In the genomic region with DNA sequence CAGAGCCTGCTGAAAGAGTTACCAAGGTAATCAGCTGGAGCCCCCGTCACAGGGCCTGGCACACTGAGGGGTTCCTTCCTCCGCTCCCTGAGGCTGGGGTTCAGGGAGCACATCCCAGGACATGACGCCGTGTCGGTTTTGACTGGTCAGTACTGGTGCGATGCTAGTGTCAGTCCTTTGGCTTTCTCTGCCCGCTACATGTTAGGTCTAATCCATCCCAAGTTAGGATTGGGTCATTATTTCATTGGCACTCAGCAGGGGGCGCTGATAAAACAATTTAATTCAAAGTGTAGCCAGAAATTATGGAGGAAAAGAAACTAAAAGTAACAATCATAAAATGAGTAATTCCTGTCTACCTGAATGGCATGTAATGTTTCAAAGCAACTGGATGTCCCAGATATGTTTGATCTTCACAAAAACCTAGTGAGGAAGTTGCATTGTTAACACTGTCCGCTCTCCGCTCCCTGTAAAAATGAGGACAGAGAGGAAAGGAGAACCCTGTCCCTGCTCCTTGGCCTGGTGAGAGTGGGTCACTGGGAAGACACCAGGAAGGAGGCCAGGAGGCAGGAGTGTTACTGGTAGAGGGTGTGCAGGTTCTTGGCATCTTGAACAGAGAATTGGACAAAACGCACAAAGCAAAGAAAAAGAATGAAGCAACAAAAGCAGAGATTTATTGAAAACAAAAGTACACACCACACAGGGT, we compare ENCODE assay signal across 8 cellular contexts. TPM values are rescaled to one million over a fixed set of nuclear protein-coding genes. Genes with fewer than 3 reads are reported as not detected.
DNase-seq lines count a peak whose midpoint lies in the region; ATAC-seq, FAIRE-seq and TF ChIP-seq lines count a peak whose summit lies in the region.

No MANE protein-coding gene starts in this region.

- no peak overlapping the region for H3K18ac ChIP-seq in H1 (ENCODE audit: extremely low read depth, low read length)

- CTCF ChIA-PET in H1 (lab: Charles Lee; ENCODE audit: partially characterized antibody): interaction anchor here (0.7 to 5.2 kb wide), 18 partner anchors 8 to 237 kb away, joined by 3 to 47 read pairs (median 4); no protein-coding TSS in a partner anchor

- H3K4me1 Mint-ChIP-seq in nephron: no peaks in the 10 kb centered on the region

- no peak overlapping the region for H2BK20ac ChIP-seq in H1 (ENCODE audit: low read length)

- ATAC-seq in Right ventricle myocardium superior (ENCODE audit: poor library complexity) (peak; percentile 35), left ventricle myocardium superior (no peak), SK-N-SH treated with all-trans-retinoic acid at 6 μM for 48 hours (peak; percentile 54), GM21529 (IDR thresholded peaks at IDR 0.05; ENCODE audit: unreplicated experiment) (no peak)

- no peak overlapping the region for H2BK120ac ChIP-seq in H1 (replicated peaks; ENCODE audit: low read depth, low read length)

- no peaks in the 10 kb centered on the region for H3K79me2 ChIP-seq in H1 (ENCODE audit: control insufficient read depth in 1 of 2, insufficient read depth in 2 of 2, low read length in 2 of 2)

- H2BK12ac ChIP-seq in H1 (ENCODE audit: low read depth, low read length): no peak overlapping the region

- H4K20me1 ChIP-seq in H1 (replicated peaks in 1 of 2; ENCODE audit: control insufficient read depth in 1 of 2, insufficient read depth in 2 of 2, low read length in 2 of 2): no peaks in the 10 kb centered on the region

- H2AK5ac ChIP-seq in H1 (ENCODE audit: low read depth, low read length): no peak overlapping the region

- no peak overlapping the region for H4K91ac ChIP-seq in H1 (replicated peaks; ENCODE audit: insufficient read length, low read length)

- no peaks in the 10 kb centered on the region for H3K36me3 Mint-ChIP-seq in nephron (ENCODE audit: low read depth)

- H3K4me3 ChIP-seq in H1 (ENCODE audit: extremely low read depth in 1 of 4, insufficient read depth in 2 of 4, low read depth in 3 of 4, low read length in 4 of 4): no peak overlapping the region

- no peaks in the 10 kb centered on the region for H3K79me1 ChIP-seq in H1 (ENCODE audit: low read depth, low read length)

- H2BK15ac ChIP-seq in H1 (ENCODE audit: low read length): no peak overlapping the region

- no peak overlapping the region for H3K4me3 Mint-ChIP-seq in nephron

- no peak overlapping the region for H3K27ac Mint-ChIP-seq in nephron

- no peak overlapping the region for H3K4ac ChIP-seq in H1 (replicated peaks; ENCODE audit: insufficient read length, low read depth, low read length)

- no peak overlapping the region for H3K23ac ChIP-seq in H1 (ENCODE audit: insufficient read length)

- no peak for FAIRE-seq in H1 (lab: Jason Lieb, UNC)

- POLR2A ChIA-PET in H1 (lab: Charles Lee; ENCODE audit: partially characterized antibody): no interaction called here

- TF ChIP-seq EP300 in H1 (IDR thresholded peaks at IDR 0.05; ENCODE audit: borderline replicate concordance in 1 of 2, low read depth in 2 of 2, low read length in 2 of 2): no peak

- peaks cover 13% of the 10 kb centered on the region for H3K9me3 Mint-ChIP-seq in nephron

- H2BK5ac ChIP-seq in H1 (ENCODE audit: low read depth, low read length): no peak overlapping the region

- TF ChIP-seq RAD21 in H1 (IDR thresholded peaks at IDR 0.05 in 1 of 2, conservative IDR thresholded peaks at IDR 0.05 in 1 of 2; ENCODE audit: low read depth in 2 of 2, low read length in 2 of 2): peak; percentile 9 to 27; a peak in 1 of 4 replicates

- H3K27me3 Mint-ChIP-seq in nephron (ENCODE audit: low read depth): peaks cover 15% of the 10 kb centered on the region

- intact Hi-C loops in Right ventricle myocardium superior (cut with DNase I) (loop anchor here (2.0 to 10.0 kb wide), 2 partner anchors 54 to 110 kb away; partner anchors contain the start of gene ACER3), left ventricle myocardium superior (cut with micrococcal nuclease) (loop anchor here (2.0 kb wide), 1 partner anchor 108 kb away; no protein-coding TSS in a partner anchor)

- no peak overlapping the region for H3K27ac ChIP-seq in H1 (ENCODE audit: low read depth, low read length)

- H3K36me3 ChIP-seq in H1 (ENCODE audit: control insufficient read depth in 2 of 4, insufficient read depth in 4 of 4, low read length in 3 of 4): no peaks in the 10 kb centered on the region

- H3K4me2 ChIP-seq in H1 (ENCODE audit: insufficient read depth in 1 of 2, low read depth in 2 of 2, low read length in 2 of 2): no peak overlapping the region

- DNase-seq in Right ventricle myocardium superior: no peak
- no peak for DNase-seq in left ventricle myocardium superior
- DNase-seq in H1 (ENCODE audit: low read depth in 1 of 2, low spot score in 2 of 2): no peak
- DNase-seq in NCI-H524 treated with DMSO at 0.1 percent for 48 hours (lab: John Stamatoyannopoulos, UW): no peak
- DNase-seq in 8988T: no peak

- WGBS in H1 (ENCODE audit: extremely low coverage in 1 of 2, insufficient coverage in 1 of 2, insufficient read length in 1 of 2, insufficient replicate concordance in 2 of 2, low coverage in 1 of 2, low lambda C conversion rate in 2 of 2, missing lambda C conversion rate in 1 of 2), 2 experiments: 84% methylated on average over 11 of the region's 11 CpGs; no CpG with 5 or more reads in 1 of the 2 experiments

- no peak overlapping the region for H3K14ac ChIP-seq in H1 (ENCODE audit: insufficient read length)

- no peak overlapping the region for H4K5ac ChIP-seq in H1 (ENCODE audit: insufficient read length, low read depth, low read length)

- no peak overlapping the region for H3K56ac ChIP-seq in H1 (replicated peaks; ENCODE audit: insufficient read length, low read depth, low read length)

- peaks cover 0 to 4% (median 2%) of the 10 kb centered on the region in 4 experiments; a peak in 2 of 7 replicates for H3K4me1 ChIP-seq in H1 (replicated peaks in 1 of 4; ENCODE audit: control insufficient read depth in 3 of 4, insufficient read depth in 4 of 4, low read length in 3 of 4)

- peaks cover 6 to 9% of the 10 kb centered on the region in 2 experiments for H3K9me3 ChIP-seq in H1 (ENCODE audit: insufficient read depth in 2 of 2, low read depth in 1 of 2, low read length in 1 of 2)

- H3K9ac ChIP-seq in H1 (replicated peaks in 1 of 4; ENCODE audit: extremely low read depth in 1 of 4, low read depth in 3 of 4, low read length in 3 of 4): no peak overlapping the region

- H2AFZ ChIP-seq in H1 (ENCODE audit: low read length): no peak overlapping the region

- no peak for TF ChIP-seq POLR2A in H1 (IDR thresholded peaks at IDR 0.05; ENCODE audit: control extremely low read depth in 1 of 2, low read depth in 2 of 2, low read length in 2 of 2)

- H3K27me3 ChIP-seq in H1 (replicated peaks in 1 of 4; ENCODE audit: control insufficient read depth in 3 of 4, extremely low read depth in 1 of 4, insufficient read depth in 3 of 4, low read length in 3 of 4): no peaks in the 10 kb centered on the region

- TF ChIP-seq CTCF in H1 (IDR thresholded peaks at IDR 0.05; ENCODE audit: control extremely low read depth in 1 of 3, insufficient read depth in 1 of 3, low read depth in 1 of 3, low read length in 3 of 3) (peak in 2 of 3 experiments; percentile 26 to 30; a peak in 3 of 4 replicates), nephron (IDR thresholded peaks at IDR 0.05; ENCODE audit: unreplicated experiment in 3 of 3) (peak; percentile 24 to 50 (median 33))

- no peak overlapping the region for H4K8ac ChIP-seq in H1 (ENCODE audit: extremely low read depth, insufficient read depth, low read length)

- no peaks in the 10 kb centered on the region for H3K23me2 ChIP-seq in H1 (ENCODE audit: low read depth, low read length)

TF ChIP-seq in SK-N-SH treated with all-trans-retinoic acid at 6 μM for 48 hours, 23 proteins besides CTCF, POLR2A, EP300 and RAD21 (continues in another document):
- TF ChIP-seq ARNTL (CRISPR knock-in tag; IDR thresholded peaks at IDR 0.05; ENCODE audit: borderline replicate concordance, low read depth) (no peak), PPARA (CRISPR knock-in tag; IDR thresholded peaks at IDR 0.05; ENCODE audit: borderline replicate concordance) (no peak), TOX (CRISPR knock-in tag; IDR thresholded peaks at IDR 0.05; ENCODE audit: borderline replicate concordance) (no peak), ZNF70 (CRISPR knock-in tag; IDR thresholded peaks at IDR 0.05) (no peak), CSDC2 (CRISPR knock-in tag; IDR thresholded peaks at IDR 0.05) (no peak), ZC3H10 (CRISPR knock-in tag; IDR thresholded peaks at IDR 0.05) (no peak)

TF ChIP-seq in H1, 55 proteins besides CTCF, POLR2A, EP300 and RAD21:
- TF ChIP-seq NANOG (IDR thresholded peaks at IDR 0.05; ENCODE audit: insufficient read depth, low read depth, low read length, poor library complexity, severe bottlenecking): no peak
- no peak for TF ChIP-seq EZH2 (IDR thresholded peaks at IDR 0.05; ENCODE audit: low read depth, low read length, severe bottlenecking)
- no peak for TF ChIP-seq SIRT6 (IDR thresholded peaks at IDR 0.05; ENCODE audit: low read length)
- no peak for TF ChIP-seq POU5F1 (IDR thresholded peaks at IDR 0.05; ENCODE audit: low read depth, low read length)

RNA-seq across cellular contexts. Expression of gene TSKU, which starts 27.1 kb away (rescaled TPM):
- total RNA-seq in Right ventricle myocardium superior: 17.2 TPM
- total RNA-seq in left ventricle myocardium superior: 11.1 TPM
- total RNA-seq in H1 (2021; fragmentation: NEBNext Ultra II Directional; extraction: Animal tissue kit (Norgen Biotek cat#: 25700)): 22.8 TPM in 2 replicates
- polyA plus RNA-seq in H1 (2011; rRNA removed): 28.4 and 40.7 TPM in 2 replicates
- 18.1 TPM for polyA plus RNA-seq in H1 (2011; cell fraction: cytosol; rRNA removed)
- polyA plus RNA-seq in H1 (2011; cell fraction: nucleus; rRNA removed): 34.2 TPM
- 15.8 to 27.1 TPM (median 20.7 TPM) in 4 replicates for polyA plus RNA-seq in H1 (2012, experiment 1 of 2)
- polyA plus RNA-seq in H1 (2012, experiment 2 of 2): 22.0 TPM
- 21.4 TPM for polyA plus RNA-seq in H1 (2013, experiment 1 of 2)
- polyA plus RNA-seq in H1 (2013, experiment 2 of 2): 23.8 TPM
- 21.7 and 33.3 TPM in 2 replicates for polyA minus RNA-seq in H1 (2011; rRNA and poly(A)+ RNA removed)
- 17.2 TPM for polyA minus RNA-seq in H1 (2011; cell fraction: cytosol; rRNA and poly(A)+ RNA removed)
- 27.5 TPM for polyA minus RNA-seq in H1 (2011; cell fraction: nucleus; rRNA and poly(A)+ RNA removed)

RNA-seq across cellular contexts. Expression of gene ACER3, which starts 50.4 kb away (rescaled TPM):
- 10.3 TPM for total RNA-seq in Right ventricle myocardium superior
- total RNA-seq in left ventricle myocardium superior: 9.4 TPM
- total RNA-seq in H1 (2021; fragmentation: NEBNext Ultra II Directional; extraction: Animal tissue kit (Norgen Biotek cat#: 25700)): 16.2 and 17.1 TPM in 2 replicates
- 3.5 and 5.7 TPM in 2 replicates for polyA plus RNA-seq in H1 (2011; rRNA removed)
- 6.6 TPM for polyA plus RNA-seq in H1 (2011; cell fraction: cytosol; rRNA removed)
- 5.5 TPM for polyA plus RNA-seq in H1 (2011; cell fraction: nucleus; rRNA removed)
- 6.8 to 10.6 TPM (median 7.7 TPM) in 4 replicates for polyA plus RNA-seq in H1 (2012, experiment 1 of 2)
- polyA plus RNA-seq in H1 (2012, experiment 2 of 2): 1.5 TPM
- polyA plus RNA-seq in H1 (2013, experiment 1 of 2): 8.1 TPM
- polyA plus RNA-seq in H1 (2013, experiment 2 of 2): 9.6 TPM
- 16.1 and 22.3 TPM in 2 replicates for polyA minus RNA-seq in H1 (2011; rRNA and poly(A)+ RNA removed)
- polyA minus RNA-seq in H1 (2011; cell fraction: cytosol; rRNA and poly(A)+ RNA removed): 10.6 TPM
- 19.4 TPM for polyA minus RNA-seq in H1 (2011; cell fraction: nucleus; rRNA and poly(A)+ RNA removed)

Comparison
In these comparisons a context has a peak if more than half of its experiments do, and no peak if none do; other contexts are left out.
1. ATAC-seq: peak in Right ventricle myocardium superior (single experiment) and SK-N-SH treated with all-trans-retinoic acid at 6 μM for 48 hours (single experiment); none in left ventricle myocardium superior (single experiment) and GM21529 (single experiment).